1 cellular context compared by ENCODE assay signal in genomic region chr2:74488643-74489481, GRCh38.
TF ChIP-seq lines count a peak whose summit lies in the region.

No MANE protein-coding gene starts in this region.

TF ChIP-seq in K562, 482 proteins besides CTCF, POLR2A, EP300 and RAD21:
- TF ChIP-seq NCOA2 (IDR thresholded peaks at IDR 0.05; ENCODE audit: partially characterized antibody in 2 of 2) (no peak), RNF2 (IDR thresholded peaks at IDR 0.05) (no peak), CHD4 (IDR thresholded peaks at IDR 0.05; ENCODE audit: insufficient read depth, insufficient replicate concordance, low read depth, low read length, poor library complexity, severe bottlenecking) (no peak), CHD7 (IDR thresholded peaks at IDR 0.05; ENCODE audit: low read depth, low read length) (no peak), CBFA2T2 (conservative IDR thresholded peaks at IDR 0.05) (no peak), HMBOX1 (IDR thresholded peaks at IDR 0.05) (no peak), ZFP36 (IDR thresholded peaks at IDR 0.05; ENCODE audit: low read depth, low read length, partially characterized antibody) (no peak), ZNF584 (CRISPR knock-in tag; IDR thresholded peaks at IDR 0.05; ENCODE audit: low read depth) (no peak), MBD2 (IDR thresholded peaks at IDR 0.05; ENCODE audit: borderline replicate concordance, low read depth) (no peak), SLC30A9 (CRISPR knock-in tag; IDR thresholded peaks at IDR 0.05) (no peak), GATAD2B (IDR thresholded peaks at IDR 0.05; ENCODE audit: borderline replicate concordance) (no peak), ERF (CRISPR knock-in tag; IDR thresholded peaks at IDR 0.05) (no peak), CXXC5 (CRISPR knock-in tag; IDR thresholded peaks at IDR 0.05) (no peak), RBM34 (IDR thresholded peaks at IDR 0.05; ENCODE audit: borderline replicate concordance, insufficient read depth, low read length) (no peak), RFX7 (CRISPR knock-in tag; IDR thresholded peaks at IDR 0.05) (no peak), NR0B1 (IDR thresholded peaks at IDR 0.05; ENCODE audit: partially characterized antibody) (no peak)
